In genomic region chr3:23825802-23826201, GRCh38 we compare ENCODE assay signal across 24 cellular contexts.
"Had no signal": no experiment of that assay in that cellular context is flagged by ENCODE, and none has a peak within 500 bp of the region (broad histone marks: within the 10 kb centered on the region; RNA-seq: fewer than 3 reads in every experiment).

No MANE protein-coding gene starts in this region.

- H3K4me3 ChIP-seq: coronary artery, esophagus muscularis mucosa, gastroesophageal sphincter, heart left ventricle, left lung, prostate gland, right atrium auricular region, sigmoid colon, testis, tibial artery had no signal

- H3K36me3 Mint-ChIP-seq: natural killer cell had no signal

- H3K4me1 ChIP-seq: prostate gland, testis had no signal

- H3K27ac ChIP-seq: coronary artery, esophagus muscularis mucosa, foreskin keratinocyte, gastroesophageal sphincter, heart left ventricle, left lung, neutrophil, prostate gland, right atrium auricular region, sigmoid colon, testis, tibial artery had no signal

- H3K4me3 Mint-ChIP-seq: natural killer cell; stimulated activated effector memory CD8-positive, alpha-beta T cell treated with anti-CD3 and anti-CD28 coated beads, Interleukin-12 subunit alpha, Interleukin-12 subunit beta, amount 100 ng/mL, for 72 hours; type B pancreatic cell had no signal

- H3K27me3 Mint-ChIP-seq: type B pancreatic cell had no signal

- H3K9me3 ChIP-seq: esophagus muscularis mucosa, gastroesophageal sphincter, heart left ventricle, left lung, neutrophil, prostate gland, right atrium auricular region, sigmoid colon, testis, tibial artery had no signal

- H3K9me3 Mint-ChIP-seq: natural killer cell; stimulated activated effector memory CD8-positive, alpha-beta T cell treated with anti-CD3 and anti-CD28 coated beads, Interleukin-12 subunit alpha, Interleukin-12 subunit beta, amount 100 ng/mL, for 72 hours; type B pancreatic cell had no signal

- FAIRE-seq: endothelial cell of umbilical vein, islet of Langerhans, urothelium cell line had no signal

- H3K36me3 ChIP-seq: esophagus muscularis mucosa, gastroesophageal sphincter, heart left ventricle, left lung, neutrophil, prostate gland, right atrium auricular region, sigmoid colon, tibial artery had no signal

- H3K27ac Mint-ChIP-seq: stimulated activated effector memory CD8-positive, alpha-beta T cell treated with anti-CD3 and anti-CD28 coated beads, Interleukin-12 subunit alpha, Interleukin-12 subunit beta, amount 100 ng/mL, for 72 hours; type B pancreatic cell had no signal

- ATAC-seq: gastroesophageal sphincter; stimulated activated naive CD8-positive, alpha-beta T cell treated with anti-CD3 and anti-CD28 coated beads, Interleukin-15, Interleukin-2, amounts not matched to agents 100 U/mL and 50 U/mL, for 24 hours had no signal

- DNase-seq: effector memory CD4-positive, alpha-beta T cell; hippocampal formation; left cardiac atrium; left lung; natural killer cell; sigmoid colon; stimulated activated CD4-positive, alpha-beta T cell treated with anti-CD3 and anti-CD28 coated beads, Interleukin-2, amount 100 ng/mL, for 24 hours; stimulated activated CD4-positive, alpha-beta T cell treated with anti-CD3 and anti-CD28 coated beads, Interleukin-4, amount 100 ng/mL, for 24 hours; stimulated activated naive CD8-positive, alpha-beta T cell treated with anti-CD3 and anti-CD28 coated beads, Interleukin-15, Interleukin-2, amounts not matched to agents 100 U/mL and 50 U/mL, for 24 hours; testis had no signal

- H3K27me3 ChIP-seq: esophagus muscularis mucosa, foreskin keratinocyte, gastroesophageal sphincter, heart left ventricle, left lung, neutrophil, right atrium auricular region, sigmoid colon, testis, tibial artery had no signal
